21 cellular contexts compared by ENCODE assay signal in genomic region chr10:61409132-61409531, GRCh38. TPM values are rescaled to one million over a fixed set of nuclear protein-coding genes. Genes with fewer than 3 reads are reported as not detected.
"Had no signal": no experiment of that assay in that cellular context is flagged by ENCODE, and none has a peak within 500 bp of the region (broad histone marks: within the 10 kb centered on the region; RNA-seq: fewer than 3 reads in every experiment).

No MANE protein-coding gene starts in this region.

- H3K4me1 ChIP-seq: right atrium auricular region had no signal

- H3K4me3 ChIP-seq: esophagus muscularis mucosa, gastrocnemius medialis, heart right ventricle, lung, right atrium auricular region, stomach had no signal

- H3K27me3 ChIP-seq: esophagus muscularis mucosa, gastrocnemius medialis, heart right ventricle, neutrophil, right atrium auricular region, stomach had no signal

- DNase-seq: effector memory CD8-positive, alpha-beta T cell; gastrocnemius medialis; heart right ventricle; hypothalamus; left ventricle myocardium superior; mesendoderm; naive B cell; nephron progenitor cell; small intestine; stimulated activated CD4-positive, alpha-beta T cell treated with anti-CD3 and anti-CD28 coated beads, Interleukin-12 subunit alpha, Interleukin-12 subunit beta, amount 100 ng/mL, for 4 hours; stimulated activated naive CD4-positive, alpha-beta T cell; stomach; trophoblast cell had no signal

- H3K9me3 ChIP-seq: esophagus muscularis mucosa, gastrocnemius medialis, heart right ventricle, neutrophil, right atrium auricular region, stomach had no signal

- H3K27me3 Mint-ChIP-seq: dendritic cell treated with granulocyte-macrophage colony-stimulating factor and Interleukin-4, amounts not matched to agents 40 ng/mL and 50 ng/mL, for 4 days had no signal

- H3K4me1 Mint-ChIP-seq: naive B cell had no signal

- ATAC-seq: effector memory CD8-positive, alpha-beta T cell; gastrocnemius medialis; heart right ventricle; left ventricle myocardium superior had no signal

- H3K4me3 Mint-ChIP-seq: dendritic cell treated with granulocyte-macrophage colony-stimulating factor and Interleukin-4, amounts not matched to agents 40 ng/mL and 50 ng/mL, for 4 days; effector memory CD8-positive, alpha-beta T cell; naive B cell; nephron progenitor cell had no signal

- H3K36me3 Mint-ChIP-seq: naive B cell had no signal

- H3K9me3 Mint-ChIP-seq: effector memory CD8-positive, alpha-beta T cell; naive B cell; nephron progenitor cell had no signal

- H3K27ac Mint-ChIP-seq: dendritic cell treated with granulocyte-macrophage colony-stimulating factor and Interleukin-4, amounts not matched to agents 40 ng/mL and 50 ng/mL, for 4 days; effector memory CD8-positive, alpha-beta T cell; naive B cell had no signal

- H3K36me3 ChIP-seq: esophagus muscularis mucosa, gastrocnemius medialis, heart right ventricle, neutrophil, right atrium auricular region, stomach had no signal

- H3K27ac ChIP-seq: epithelial cell of prostate, esophagus muscularis mucosa, gastrocnemius medialis, heart right ventricle, neutrophil, right atrium auricular region, stomach had no signal

- FAIRE-seq: colon, keratinocyte, small intestine had no signal

RNA-seq across cellular contexts. Expression of gene TMEM26, which starts 44.0 kb away (rescaled TPM):
- polyA plus RNA-seq: keratinocyte had no signal
